ENCODE assay signal across 1 cellular context in the genomic region with DNA sequence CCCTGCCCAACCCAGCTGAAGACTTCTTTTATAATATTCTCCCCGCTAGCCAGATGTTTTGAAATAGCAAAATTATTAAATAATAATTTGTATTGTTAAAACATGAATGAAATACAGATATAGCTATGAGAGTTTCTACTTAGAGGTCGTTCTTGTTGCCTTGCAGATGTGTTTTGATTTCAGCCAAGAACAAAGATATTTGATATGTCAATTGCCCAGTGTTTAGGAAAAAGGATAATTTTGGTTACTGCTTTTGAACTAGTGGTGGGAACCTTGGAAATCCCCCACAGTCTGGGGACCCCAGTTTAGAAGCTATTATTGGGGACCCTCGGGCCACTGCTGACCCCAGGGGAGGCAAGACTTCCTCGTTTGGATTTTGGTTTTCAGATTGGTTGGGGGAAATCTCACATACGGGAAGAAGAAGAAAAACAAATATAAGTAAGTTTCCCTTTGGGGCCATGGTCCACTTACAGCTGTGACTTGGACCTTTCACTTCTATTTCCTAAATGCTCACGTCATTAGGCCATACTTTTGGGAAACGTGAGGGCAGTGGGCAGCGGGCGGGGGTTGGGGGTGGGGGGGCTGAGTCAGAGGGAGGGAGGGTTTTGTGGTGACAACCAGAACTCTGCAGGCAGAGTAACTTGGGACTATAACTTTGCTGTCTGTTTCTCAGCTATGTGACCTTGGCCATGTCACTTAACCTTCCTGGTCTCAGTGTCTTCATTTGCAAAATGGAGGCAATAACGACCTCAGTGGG.
TF ChIP-seq lines count a peak whose summit lies in the region.

No MANE protein-coding gene starts in this region.

TF ChIP-seq in WTC11, 78 proteins besides CTCF, POLR2A, EP300 and RAD21 (continued from another document):
- TF ChIP-seq JUN (CRISPR knock-in tag; IDR thresholded peaks at IDR 0.05) = no peak
- TF ChIP-seq FOXJ3 (CRISPR knock-in tag; IDR thresholded peaks at IDR 0.05; ENCODE audit: borderline replicate concordance) = no peak
- no peak for TF ChIP-seq GRHL2 (CRISPR knock-in tag; IDR thresholded peaks at IDR 0.05; ENCODE audit: insufficient replicate concordance, severe bottlenecking)
- no peak for TF ChIP-seq MXD4 (CRISPR knock-in tag; IDR thresholded peaks at IDR 0.05; ENCODE audit: borderline replicate concordance)
- no peak for TF ChIP-seq ERG (CRISPR knock-in tag; IDR thresholded peaks at IDR 0.05)
- no peak for TF ChIP-seq NR3C1 (CRISPR knock-in tag; conservative IDR thresholded peaks at IDR 0.05; ENCODE audit: low read depth)
- TF ChIP-seq, protein P1, sequence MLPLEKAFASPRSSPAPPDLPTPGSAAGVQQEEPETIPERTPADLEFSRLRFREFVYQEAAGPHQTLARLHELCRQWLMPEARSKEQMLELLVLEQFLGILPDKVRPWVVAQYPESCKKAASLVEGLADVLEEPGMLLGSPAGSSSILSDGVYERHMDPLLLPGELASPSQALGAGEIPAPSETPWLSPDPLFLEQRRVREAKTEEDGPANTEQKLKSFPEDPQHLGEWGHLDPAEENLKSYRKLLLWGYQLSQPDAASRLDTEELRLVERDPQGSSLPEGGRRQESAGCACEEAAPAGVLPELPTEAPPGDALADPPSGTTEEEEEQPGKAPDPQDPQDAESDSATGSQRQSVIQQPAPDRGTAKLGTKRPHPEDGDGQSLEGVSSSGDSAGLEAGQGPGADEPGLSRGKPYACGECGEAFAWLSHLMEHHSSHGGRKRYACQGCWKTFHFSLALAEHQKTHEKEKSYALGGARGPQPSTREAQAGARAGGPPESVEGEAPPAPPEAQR (CRISPR knock-in tag; IDR thresholded peaks at IDR 0.05) = no peak
